ENCODE assay signal across 11 cellular contexts in genomic region chr12:104519190-104519857, GRCh38.
DNase-seq lines count a peak whose midpoint lies in the region; ATAC-seq and TF ChIP-seq lines count a peak whose summit lies in the region.
"Had no signal": no experiment of that assay in that cellular context is flagged by ENCODE, and none has a peak within 500 bp of the region (broad histone marks: within the 10 kb centered on the region; RNA-seq: fewer than 3 reads in every experiment).

No MANE protein-coding gene starts in this region.

- peaks cover 18% of the 10 kb centered on the region for H4K20me1 ChIP-seq in osteoblast (ENCODE audit: insufficient read depth, low read length)
- H4K20me1 ChIP-seq in GM23338 (replicated peaks; ENCODE audit: insufficient read depth): peaks cover 6% of the 10 kb centered on the region; the same call in 1 of the 2 replicates

- H3K36me3 Mint-ChIP-seq in HFFc6 (ENCODE audit: low read depth): no peaks in the 10 kb centered on the region
- H3K36me3 Mint-ChIP-seq in GM23338 (ENCODE audit: low read depth): no peaks in the 10 kb centered on the region

- no peak overlapping the region for H3K4me3 Mint-ChIP-seq in HFFc6
- H3K4me3 Mint-ChIP-seq in GM23338: no peak overlapping the region

- H3K27ac Mint-ChIP-seq in HFFc6 (no peak overlapping the region), GM23338 (no peak overlapping the region)

- no peak for TF ChIP-seq POLR2A in NB4 (IDR thresholded peaks at IDR 0.05; ENCODE audit: extremely low read depth, insufficient read length)

- peaks cover 68% of the 10 kb centered on the region for H3K79me2 ChIP-seq in osteoblast (ENCODE audit: insufficient read depth, low read length)
- H3K79me2 ChIP-seq in GM23338 (replicated peaks; ENCODE audit: insufficient read depth): peaks cover 36% of the 10 kb centered on the region

- no peaks in the 10 kb centered on the region for H3K9me3 ChIP-seq in osteoblast (ENCODE audit: low read depth, low read length)
- H3K9me3 ChIP-seq: esophagus muscularis mucosa had no signal

- TF ChIP-seq CTCF in NB4 (IDR thresholded peaks at IDR 0.05; ENCODE audit: low read depth, low read length) (no peak), osteoblast (IDR thresholded peaks at IDR 0.05; ENCODE audit: extremely low read depth, low read depth, low read length) (no peak), HFFc6 (IDR thresholded peaks at IDR 0.05) (no peak), GM23338 (conservative IDR thresholded peaks at IDR 0.05; ENCODE audit: low read depth in 2 of 2) (no peak)

- no peak for ATAC-seq in HG02970 (IDR thresholded peaks at IDR 0.05; ENCODE audit: low FRiP score, unreplicated experiment)
- ATAC-seq in GM23338: no peak

- H3K27me3 ChIP-seq in osteoblast (ENCODE audit: insufficient read depth, low read length) (no peaks in the 10 kb centered on the region), GM23338 (ENCODE audit: insufficient read depth) (no peaks in the 10 kb centered on the region)
- H3K27me3 ChIP-seq: esophagus muscularis mucosa had no signal

- H3K27me3 Mint-ChIP-seq in HFFc6 (ENCODE audit: insufficient read depth) (peaks cover 10% of the 10 kb centered on the region), GM23338 (ENCODE audit: insufficient read depth, low read depth, poor library complexity) (no peaks in the 10 kb centered on the region)

- 0 out of 2 replicates have a peak, but pooled peaks cover 3% of the 10 kb centered on the region for H3K9me2 ChIP-seq in GM23338 (ENCODE audit: insufficient read depth)

- no peaks in the 10 kb centered on the region for H3K36me3 ChIP-seq in osteoblast (ENCODE audit: insufficient read depth, low read length)
- H3K36me3 ChIP-seq in GM23338 (ENCODE audit: insufficient read depth): no peaks in the 10 kb centered on the region
- H3K36me3 ChIP-seq: esophagus muscularis mucosa had no signal

- H2AFZ ChIP-seq in osteoblast (ENCODE audit: low read length): no peak overlapping the region
- H2AFZ ChIP-seq in GM23338: no peak overlapping the region

- H3K4me2 ChIP-seq in osteoblast (ENCODE audit: insufficient read depth, low read length) (no peak overlapping the region), GM23338 (no peak overlapping the region)

- H3K27ac ChIP-seq in osteoblast (ENCODE audit: low read depth, low read length): no peak overlapping the region
- H3K27ac ChIP-seq in GM23338 (ENCODE audit: low read depth): no peak overlapping the region
- H3K27ac ChIP-seq: esophagus muscularis mucosa had no signal

- no peak overlapping the region for H3K4me3 ChIP-seq in NB4 (ENCODE audit: low read depth, low read length)
- H3K4me3 ChIP-seq in osteoblast (ENCODE audit: insufficient read depth, low read length): no peak overlapping the region
- no peak overlapping the region for H3K4me3 ChIP-seq in GM23338
- H3K4me3 ChIP-seq: esophagus muscularis mucosa had no signal

- no peaks in the 10 kb centered on the region for H3F3A ChIP-seq in GM23338 (replicated peaks; ENCODE audit: low read depth)

- H3K9me3 Mint-ChIP-seq in HFFc6: no peaks in the 10 kb centered on the region
- H3K9me3 Mint-ChIP-seq in GM23338: no peaks in the 10 kb centered on the region

- H3K4me1 ChIP-seq in osteoblast (ENCODE audit: insufficient read depth, low read length) (peaks cover 24% of the 10 kb centered on the region), GM23338 (ENCODE audit: insufficient read depth) (peaks cover 21% of the 10 kb centered on the region)

- DNase-seq in GDM1 (lab: John Stamatoyannopoulos, UW): peak; percentile 76
- peak; percentile 49 for DNase-seq in NB4 (ENCODE audit: low read depth)
- DNase-seq in activated T-cell treated with anti-CD3 and anti-CD28 coated beads, Interleukin-2, amount 50 U/mL, for 1 hour: peak; percentile 36
- DNase-seq in osteoblast (ENCODE audit: insufficient read length, low spot score, missing footprints): peak; percentile 10
- no peak for DNase-seq in HFFc6
- DNase-seq in GM03348 (ENCODE audit: low spot score): no peak
- no peak for DNase-seq in GM23338 (ENCODE audit: low spot score)
- DNase-seq: DMS79 treated with DMSO at 0.1 percent for 48 hours; stimulated activated CD4-positive, alpha-beta T cell treated with anti-CD3 and anti-CD28 coated beads, Interleukin-2, amount 100 ng/mL, for 24 hours had no signal

- H3K4me1 Mint-ChIP-seq in HFFc6 (ENCODE audit: low read depth): peaks cover 24% of the 10 kb centered on the region
- peaks cover 39% of the 10 kb centered on the region for H3K4me1 Mint-ChIP-seq in GM23338

TF ChIP-seq in GM23338, 12 proteins besides CTCF, POLR2A, EP300 and RAD21 (continues in another document):
- TF ChIP-seq, protein P1, sequence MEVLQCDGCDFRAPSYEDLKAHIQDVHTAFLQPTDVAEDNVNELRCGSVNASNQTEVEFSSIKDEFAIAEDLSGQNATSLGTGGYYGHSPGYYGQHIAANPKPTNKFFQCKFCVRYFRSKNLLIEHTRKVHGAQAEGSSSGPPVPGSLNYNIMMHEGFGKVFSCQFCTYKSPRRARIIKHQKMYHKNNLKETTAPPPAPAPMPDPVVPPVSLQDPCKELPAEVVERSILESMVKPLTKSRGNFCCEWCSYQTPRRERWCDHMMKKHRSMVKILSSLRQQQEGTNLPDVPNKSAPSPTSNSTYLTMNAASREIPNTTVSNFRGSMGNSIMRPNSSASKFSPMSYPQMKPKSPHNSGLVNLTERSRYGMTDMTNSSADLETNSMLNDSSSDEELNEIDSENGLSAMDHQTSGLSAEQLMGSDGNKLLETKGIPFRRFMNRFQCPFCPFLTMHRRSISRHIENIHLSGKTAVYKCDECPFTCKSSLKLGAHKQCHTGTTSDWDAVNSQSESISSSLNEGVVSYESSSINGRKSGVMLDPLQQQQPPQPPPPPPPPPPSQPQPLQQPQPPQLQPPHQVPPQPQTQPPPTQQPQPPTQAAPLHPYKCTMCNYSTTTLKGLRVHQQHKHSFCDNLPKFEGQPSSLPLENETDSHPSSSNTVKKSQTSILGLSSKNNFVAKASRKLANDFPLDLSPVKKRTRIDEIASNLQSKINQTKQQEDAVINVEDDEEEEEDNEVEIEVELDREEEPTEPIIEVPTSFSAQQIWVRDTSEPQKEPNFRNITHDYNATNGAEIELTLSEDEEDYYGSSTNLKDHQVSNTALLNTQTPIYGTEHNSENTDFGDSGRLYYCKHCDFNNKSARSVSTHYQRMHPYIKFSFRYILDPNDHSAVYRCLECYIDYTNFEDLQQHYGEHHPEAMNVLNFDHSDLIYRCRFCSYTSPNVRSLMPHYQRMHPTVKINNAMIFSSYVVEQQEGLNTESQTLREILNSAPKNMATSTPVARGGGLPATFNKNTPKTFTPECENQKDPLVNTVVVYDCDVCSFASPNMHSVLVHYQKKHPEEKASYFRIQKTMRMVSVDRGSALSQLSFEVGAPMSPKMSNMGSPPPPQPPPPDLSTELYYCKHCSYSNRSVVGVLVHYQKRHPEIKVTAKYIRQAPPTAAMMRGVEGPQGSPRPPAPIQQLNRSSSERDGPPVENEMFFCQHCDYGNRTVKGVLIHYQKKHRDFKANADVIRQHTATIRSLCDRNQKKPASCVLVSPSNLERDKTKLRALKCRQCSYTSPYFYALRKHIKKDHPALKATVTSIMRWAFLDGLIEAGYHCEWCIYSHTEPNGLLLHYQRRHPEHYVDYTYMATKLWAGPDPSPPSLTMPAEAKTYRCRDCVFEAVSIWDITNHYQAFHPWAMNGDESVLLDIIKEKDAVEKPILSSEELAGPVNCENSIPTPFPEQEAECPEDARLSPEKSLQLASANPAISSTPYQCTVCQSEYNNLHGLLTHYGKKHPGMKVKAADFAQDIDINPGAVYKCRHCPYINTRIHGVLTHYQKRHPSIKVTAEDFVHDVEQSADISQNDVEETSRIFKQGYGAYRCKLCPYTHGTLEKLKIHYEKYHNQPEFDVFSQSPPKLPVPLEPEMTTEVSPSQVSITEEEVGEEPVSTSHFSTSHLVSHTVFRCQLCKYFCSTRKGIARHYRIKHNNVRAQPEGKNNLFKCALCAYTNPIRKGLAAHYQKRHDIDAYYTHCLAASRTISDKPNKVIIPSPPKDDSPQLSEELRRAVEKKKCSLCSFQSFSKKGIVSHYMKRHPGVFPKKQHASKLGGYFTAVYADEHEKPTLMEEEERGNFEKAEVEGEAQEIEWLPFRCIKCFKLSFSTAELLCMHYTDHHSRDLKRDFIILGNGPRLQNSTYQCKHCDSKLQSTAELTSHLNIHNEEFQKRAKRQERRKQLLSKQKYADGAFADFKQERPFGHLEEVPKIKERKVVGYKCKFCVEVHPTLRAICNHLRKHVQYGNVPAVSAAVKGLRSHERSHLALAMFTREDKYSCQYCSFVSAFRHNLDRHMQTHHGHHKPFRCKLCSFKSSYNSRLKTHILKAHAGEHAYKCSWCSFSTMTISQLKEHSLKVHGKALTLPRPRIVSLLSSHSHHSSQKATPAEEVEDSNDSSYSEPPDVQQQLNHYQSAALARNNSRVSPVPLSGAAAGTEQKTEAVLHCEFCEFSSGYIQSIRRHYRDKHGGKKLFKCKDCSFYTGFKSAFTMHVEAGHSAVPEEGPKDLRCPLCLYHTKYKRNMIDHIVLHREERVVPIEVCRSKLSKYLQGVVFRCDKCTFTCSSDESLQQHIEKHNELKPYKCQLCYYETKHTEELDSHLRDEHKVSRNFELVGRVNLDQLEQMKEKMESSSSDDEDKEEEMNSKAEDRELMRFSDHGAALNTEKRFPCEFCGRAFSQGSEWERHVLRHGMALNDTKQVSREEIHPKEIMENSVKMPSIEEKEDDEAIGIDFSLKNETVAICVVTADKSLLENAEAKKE (CRISPR knock-in tag; IDR thresholded peaks at IDR 0.05): no peak
- TF ChIP-seq EZH2phosphoT487 (IDR thresholded peaks at IDR 0.05; ENCODE audit: unreplicated experiment) (no peak), STAT1 (IDR thresholded peaks at IDR 0.05; ENCODE audit: unreplicated experiment) (no peak), CREB1 (CRISPR knock-in tag; IDR thresholded peaks at IDR 0.05; ENCODE audit: low read depth) (no peak), ZNF331 (CRISPR knock-in tag; IDR thresholded peaks at IDR 0.05; ENCODE audit: low read depth) (no peak), EZH2 (IDR thresholded peaks at IDR 0.05; ENCODE audit: low read depth, unreplicated experiment) (no peak), NANOG (IDR thresholded peaks at IDR 0.05; ENCODE audit: borderline replicate concordance) (no peak), JUNB (IDR thresholded peaks at IDR 0.05; ENCODE audit: unreplicated experiment) (no peak)
- TF ChIP-seq, protein P2, sequence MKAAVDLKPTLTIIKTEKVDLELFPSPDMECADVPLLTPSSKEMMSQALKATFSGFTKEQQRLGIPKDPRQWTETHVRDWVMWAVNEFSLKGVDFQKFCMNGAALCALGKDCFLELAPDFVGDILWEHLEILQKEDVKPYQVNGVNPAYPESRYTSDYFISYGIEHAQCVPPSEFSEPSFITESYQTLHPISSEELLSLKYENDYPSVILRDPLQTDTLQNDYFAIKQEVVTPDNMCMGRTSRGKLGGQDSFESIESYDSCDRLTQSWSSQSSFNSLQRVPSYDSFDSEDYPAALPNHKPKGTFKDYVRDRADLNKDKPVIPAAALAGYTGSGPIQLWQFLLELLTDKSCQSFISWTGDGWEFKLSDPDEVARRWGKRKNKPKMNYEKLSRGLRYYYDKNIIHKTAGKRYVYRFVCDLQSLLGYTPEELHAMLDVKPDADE (IDR thresholded peaks at IDR 0.05): no peak

Comparison
In these comparisons a context has a peak if more than half of its experiments do, and no peak if none do; other contexts are left out.
1. DNase-seq: peak in GDM1 (single experiment), NB4 (single experiment), activated T-cell treated with anti-CD3 and anti-CD28 coated beads, Interleukin-2, amount 50 U/mL, for 1 hour (single experiment) and osteoblast (single experiment); none in HFFc6 (single experiment), GM03348 (single experiment) and GM23338 (single experiment).